ENCODE assay signal across 16 cellular contexts in genomic region chr19:30565680-30566079, GRCh38.
A peak's percentile ranks its signal among the peaks of the same experiment; 100 is the strongest.
DNase-seq lines count a peak whose midpoint lies in the region; ATAC-seq, FAIRE-seq and TF ChIP-seq lines count a peak whose summit lies in the region.
"Had no signal": no experiment of that assay in that cellular context is flagged by ENCODE, and none has a peak within 500 bp of the region (broad histone marks: within the 10 kb centered on the region; RNA-seq: fewer than 3 reads in every experiment).

No MANE protein-coding gene starts in this region.

- H3K4me1 Mint-ChIP-seq in GM23338 (peaks cover 36% of the 10 kb centered on the region), endodermal cell (no peaks in the 10 kb centered on the region)
- H3K4me1 Mint-ChIP-seq: CD14-positive monocyte had no signal

- no peaks in the 10 kb centered on the region for H3K79me2 ChIP-seq in GM23338 (replicated peaks; ENCODE audit: insufficient read depth)

- peaks cover 12% of the 10 kb centered on the region for H3K27me3 Mint-ChIP-seq in GM23338 (ENCODE audit: insufficient read depth, low read depth, poor library complexity)
- H3K27me3 Mint-ChIP-seq in endodermal cell (ENCODE audit: insufficient read depth) = peaks cover 2% of the 10 kb centered on the region

- no peaks in the 10 kb centered on the region; the same call in 2 of the 3 replicates for H3K9me3 Mint-ChIP-seq in GM23338
- H3K9me3 Mint-ChIP-seq in endodermal cell = no peaks in the 10 kb centered on the region

- no peaks in the 10 kb centered on the region for H4K20me1 ChIP-seq in GM23338 (replicated peaks; ENCODE audit: insufficient read depth)

- H3K4me1 ChIP-seq in GM23338 (ENCODE audit: insufficient read depth) (peaks cover 22% of the 10 kb centered on the region), endodermal cell (ENCODE audit: control insufficient read depth, insufficient read depth, low read length) (no peaks in the 10 kb centered on the region), foreskin keratinocyte (no peaks in the 10 kb centered on the region)

- H3F3A ChIP-seq in GM23338 (replicated peaks; ENCODE audit: low read depth) = no peaks in the 10 kb centered on the region

- H3K27ac ChIP-seq in GM23338 (ENCODE audit: low read depth) (no peak overlapping the region), endodermal cell (ENCODE audit: low read depth, low read length) (no peak overlapping the region), substantia nigra (ENCODE audit: low read depth, low read length, poor library complexity, severe bottlenecking) (peak overlapping the region; percentile 95), foreskin keratinocyte (no peak overlapping the region)
- H3K27ac ChIP-seq: SK-N-MC had no signal

- H3K27me3 ChIP-seq in GM23338 (ENCODE audit: insufficient read depth) = no peaks in the 10 kb centered on the region
- peaks cover 4% of the 10 kb centered on the region for H3K27me3 ChIP-seq in endodermal cell (ENCODE audit: control insufficient read depth, insufficient read depth, low read length, poor library complexity, severe bottlenecking)
- no peaks in the 10 kb centered on the region for H3K27me3 ChIP-seq in foreskin keratinocyte

- FAIRE-seq in RCC 7860 (lab: Jason Lieb, UNC) = no peak

- no peaks in the 10 kb centered on the region for H3K36me3 ChIP-seq in GM23338 (ENCODE audit: insufficient read depth)
- H3K36me3 ChIP-seq in endodermal cell (ENCODE audit: control insufficient read depth, insufficient read depth, low read length) = no peaks in the 10 kb centered on the region

- H3K4me3 ChIP-seq in GM23338 = no peak overlapping the region
- H3K4me3 ChIP-seq in endodermal cell (ENCODE audit: low read length) = no peak overlapping the region
- H3K4me3 ChIP-seq: SK-N-MC had no signal

- TF ChIP-seq CTCF in GM23338 (conservative IDR thresholded peaks at IDR 0.05; ENCODE audit: low read depth in 2 of 2) (no peak), endodermal cell (conservative IDR thresholded peaks at IDR 0.05) (no peak), foreskin keratinocyte (conservative IDR thresholded peaks at IDR 0.05) (no peak)

- no peak overlapping the region for H2AFZ ChIP-seq in GM23338

- H3K36me3 Mint-ChIP-seq in GM23338 (ENCODE audit: low read depth) (no peaks in the 10 kb centered on the region), endodermal cell (ENCODE audit: low read depth) (no peaks in the 10 kb centered on the region)
- H3K36me3 Mint-ChIP-seq: CD14-positive monocyte had no signal

- H3K27ac Mint-ChIP-seq in GM23338 = no peak overlapping the region
- no peak overlapping the region for H3K27ac Mint-ChIP-seq in endodermal cell

- WGBS in endodermal cell (ENCODE audit: insufficient coverage in 1 of 2, insufficient read length in 1 of 2), 2 experiments = 67 to 72% methylated on average over 2 to 6 of the region's 6 CpGs

- H3K4me2 ChIP-seq in GM23338 = no peak overlapping the region

- no peak overlapping the region for H3K4me3 Mint-ChIP-seq in GM23338
- H3K4me3 Mint-ChIP-seq in endodermal cell = no peak overlapping the region
- H3K4me3 Mint-ChIP-seq: CD14-positive monocyte had no signal

- no peaks in the 10 kb centered on the region for H3K9me3 ChIP-seq in endodermal cell (ENCODE audit: control insufficient read depth, low read length)

- DNase-seq in GM23338 (ENCODE audit: low spot score) = no peak
- DNase-seq in RCC 7860 (ENCODE audit: low spot score) = peak; percentile 9
- DNase-seq in endodermal cell = peak; percentile 36
- DNase-seq in substantia nigra (lab: John Stamatoyannopoulos, UW) = no peak
- no peak for DNase-seq in stimulated activated naive CD8-positive, alpha-beta T cell treated with anti-CD3 and anti-CD28 coated beads, Interleukin-15, Interleukin-2, amounts not matched to agents 100 U/mL and 50 U/mL, for 24 hours
- no peak for DNase-seq in foreskin keratinocyte
- no peak for DNase-seq in NCI-H2227 treated with DMSO at 0.1 percent for 48 hours (lab: John Stamatoyannopoulos, UW)
- DNase-seq: DMS53, KBM-7, MV-4-11, NCI-H1417 treated with DMSO at 0.1 percent for 48 hours, NCI-H2029, NCI-H510A, NCI-H774 had no signal

- no peak overlapping the region for H3K9ac ChIP-seq in endodermal cell (ENCODE audit: extremely low read depth, low read length, poor library complexity, severe bottlenecking)

- ATAC-seq in GM23338 (peak; percentile 41), foreskin keratinocyte (no peak)
- ATAC-seq in stimulated activated naive CD8-positive, alpha-beta T cell treated with anti-CD3 and anti-CD28 coated beads, Interleukin-15, Interleukin-2, amounts not matched to agents 100 U/mL and 50 U/mL, for 24 hours = no peak

- peaks cover 15% of the 10 kb centered on the region for H3K9me2 ChIP-seq in GM23338 (ENCODE audit: insufficient read depth)

TF ChIP-seq in GM23338, 12 proteins besides CTCF, POLR2A, EP300 and RAD21:
- TF ChIP-seq ZNF114 (CRISPR knock-in tag; IDR thresholded peaks at IDR 0.05) = no peak
- TF ChIP-seq, protein P1, sequence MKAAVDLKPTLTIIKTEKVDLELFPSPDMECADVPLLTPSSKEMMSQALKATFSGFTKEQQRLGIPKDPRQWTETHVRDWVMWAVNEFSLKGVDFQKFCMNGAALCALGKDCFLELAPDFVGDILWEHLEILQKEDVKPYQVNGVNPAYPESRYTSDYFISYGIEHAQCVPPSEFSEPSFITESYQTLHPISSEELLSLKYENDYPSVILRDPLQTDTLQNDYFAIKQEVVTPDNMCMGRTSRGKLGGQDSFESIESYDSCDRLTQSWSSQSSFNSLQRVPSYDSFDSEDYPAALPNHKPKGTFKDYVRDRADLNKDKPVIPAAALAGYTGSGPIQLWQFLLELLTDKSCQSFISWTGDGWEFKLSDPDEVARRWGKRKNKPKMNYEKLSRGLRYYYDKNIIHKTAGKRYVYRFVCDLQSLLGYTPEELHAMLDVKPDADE (IDR thresholded peaks at IDR 0.05) = no peak

Comparison
In these comparisons a context has a peak if more than half of its experiments do, and no peak if none do; other contexts are left out.
1. DNase-seq: peak in RCC 7860 (single experiment) and endodermal cell (single experiment); none in GM23338 (single experiment), substantia nigra (0 of 49), stimulated activated naive CD8-positive, alpha-beta T cell treated with anti-CD3 and anti-CD28 coated beads, Interleukin-15, Interleukin-2, amounts not matched to agents 100 U/mL and 50 U/mL, for 24 hours (single experiment), foreskin keratinocyte (0 of 2) and NCI-H2227 treated with DMSO at 0.1 percent for 48 hours (single experiment).